ENCODE assay signal across 18 cellular contexts in genomic region chr15:57618325-57618724, GRCh38. TPM values are rescaled to one million over a fixed set of nuclear protein-coding genes. Genes with fewer than 3 reads are reported as not detected.
DNase-seq lines count a peak whose midpoint lies in the region; ATAC-seq and TF ChIP-seq lines count a peak whose summit lies in the region.
"Had no signal": no experiment of that assay in that cellular context is flagged by ENCODE, and none has a peak within 500 bp of the region (broad histone marks: within the 10 kb centered on the region; RNA-seq: fewer than 3 reads in every experiment).

No MANE protein-coding gene starts in this region.

- H3K4me1 ChIP-seq in left ventricle myocardium inferior, result peaks cover 96% of the 10 kb centered on the region

- no peaks in the 10 kb centered on the region for H3K27me3 ChIP-seq in left ventricle myocardium inferior (ENCODE audit: low read depth)

- no peaks in the 10 kb centered on the region for H3K9me3 ChIP-seq in left ventricle myocardium inferior (replicated peaks)
- H3K9me3 ChIP-seq: HAP-1 had no signal

- TF ChIP-seq CTCF in left ventricle myocardium inferior (IDR thresholded peaks at IDR 0.05; ENCODE audit: borderline replicate concordance) (no peak), lower leg skin (IDR thresholded peaks at IDR 0.05) (no peak)

- WGBS in lower leg skin, 2 donors, result 76 to 91% methylated on average over 1 of the region's 1 CpG

- H3K4me3 ChIP-seq in left ventricle myocardium inferior (no peak overlapping the region), lower leg skin (ENCODE audit: low read depth, poor library complexity, severe bottlenecking) (no peak overlapping the region)
- H3K4me3 ChIP-seq: HAP-1 had no signal

- intact Hi-C loops in left ventricle myocardium inferior (cut with micrococcal nuclease), result no loop called here
- intact Hi-C loops in left cardiac atrium (cut with DNase I), result no loop called here
- intact Hi-C loops in left colon (cut with DNase I, micrococcal nuclease), result no loop called here
- intact Hi-C loops in lower leg skin (cut with DNase I; ENCODE audit: low total_unique reads), result no loop called here

- no peak for TF ChIP-seq POLR2A in lower leg skin (IDR thresholded peaks at IDR 0.05)

- H3K27ac ChIP-seq in left ventricle myocardium inferior (replicated peaks), result peak overlapping the region; percentile 95

- DNase-seq in left ventricle myocardium inferior (no peak), left cardiac atrium (no peak), dermis blood vessel endothelial cell (peak; percentile 50), left colon (no peak), lower leg skin (ENCODE audit: low spot score in 2 of 2) (no peak), NCI-H1694 (lab: John Stamatoyannopoulos, UW) (no peak)
- DNase-seq: C1 segment of cervical spinal cord; Calu3; CD4-positive, alpha-beta memory T cell; COR-L47; DMS53; DMS79 treated with DMSO at 0.1 percent for 48 hours; GF-D8; GOT3; HFFc6 had no signal

- ATAC-seq in left cardiac atrium, result no peak
- ATAC-seq in left colon, result peak; percentile 44
- ATAC-seq in GM18861 (IDR thresholded peaks at IDR 0.05; ENCODE audit: unreplicated experiment), result no peak

- H3K36me3 ChIP-seq in left ventricle myocardium inferior, result peaks cover 40% of the 10 kb centered on the region
- H3K36me3 ChIP-seq: HAP-1 had no signal

RNA-seq across cellular contexts. Expression of gene MYZAP, which starts 26.6 kb away (rescaled TPM):
- total RNA-seq in left ventricle myocardium inferior, result 934 TPM
- total RNA-seq in left cardiac atrium, result 100 to 1,000 TPM; 429 to 452 TPM
- total RNA-seq in dermis blood vessel endothelial cell, result 82.5 and 94.7 TPM in 2 replicates
- total RNA-seq in left colon, result 10 to 100 TPM; 12.9 to 21.3 TPM
- total RNA-seq in lower leg skin, result 10 to 100 TPM in 3 of 4 donors, 1 to 10 TPM in 1; 7.7 to 21.4 (median 19.4) TPM
- total RNA-seq: A673 had no signal
